Comparison of ENCODE assay signal across 8 cellular contexts in genomic region chr17:37608369-37609169, GRCh38. TPM values are rescaled to one million over a fixed set of nuclear protein-coding genes. Genes with fewer than 3 reads are reported as not detected.
DNase-seq lines count a peak whose midpoint lies in the region; ATAC-seq and TF ChIP-seq lines count a peak whose summit lies in the region.

No MANE protein-coding gene starts in this region.

- H4K20me1 ChIP-seq in BLaER1, result 0 out of 2 replicates have a peak, but pooled peaks cover 14% of the 10 kb centered on the region
- H4K20me1 ChIP-seq in OCI-LY3 (ENCODE audit: insufficient read depth, low read length), result 0 out of 2 replicates have a peak, but pooled peaks cover 1% of the 10 kb centered on the region

- peak; percentile 19 for DNase-seq in GM19238 (ENCODE audit: insufficient read length, low spot score)

- H3K9me3 Mint-ChIP-seq in brain, result peaks cover 3 to 8% (median 7%) of the 10 kb centered on the region in 5 experiments

- H3K4me2 ChIP-seq in BLaER1 (peak overlapping the region; percentile 80), OCI-LY3 (ENCODE audit: low read length) (peak overlapping the region; percentile 86), skeletal muscle satellite cell (ENCODE audit: low read length) (peak overlapping the region; percentile 89)

- TF ChIP-seq CTCF in OCI-LY3 (IDR thresholded peaks at IDR 0.05; ENCODE audit: low read depth, low read length), result no peak
- TF ChIP-seq CTCF in brain (conservative IDR thresholded peaks at IDR 0.05), result no peak

- H3K27me3 Mint-ChIP-seq in brain, result no peaks in the 10 kb centered on the region

- peaks cover 47% of the 10 kb centered on the region for H3K4me1 Mint-ChIP-seq in brain

- H3K27me3 ChIP-seq in BLaER1 (no peaks in the 10 kb centered on the region), OCI-LY3 (ENCODE audit: low read depth, low read length) (no peaks in the 10 kb centered on the region), skeletal muscle satellite cell (ENCODE audit: control insufficient read depth, insufficient read depth, low read length) (no peaks in the 10 kb centered on the region)

- peak overlapping the region; percentile 37; the same call in 1 of the 2 replicates for H2AFZ ChIP-seq in OCI-LY3 (ENCODE audit: low read depth, low read length)

- H3K27ac ChIP-seq in BLaER1, result peak overlapping the region; percentile 97
- peak overlapping the region; percentile 64 for H3K27ac ChIP-seq in OCI-LY3 (ENCODE audit: low read length)

- H3K36me3 ChIP-seq in BLaER1 (peaks cover 36% of the 10 kb centered on the region), OCI-LY3 (replicated peaks; ENCODE audit: low read depth, low read length) (peaks cover 21% of the 10 kb centered on the region), skeletal muscle satellite cell (ENCODE audit: insufficient read depth, low read length) (peaks cover 10% of the 10 kb centered on the region)

- peaks cover 44% of the 10 kb centered on the region for H3K36me3 Mint-ChIP-seq in brain

- H3K27ac Mint-ChIP-seq in brain, result peak overlapping the region; percentile 96 to 99 (median 99)

- ATAC-seq in HG03460 (IDR thresholded peaks at IDR 0.05; ENCODE audit: unreplicated experiment) (peak; percentile 19), GM18519 (IDR thresholded peaks at IDR 0.05; ENCODE audit: low FRiP score, unreplicated experiment) (no peak)

- H3K79me2 ChIP-seq in OCI-LY3 (ENCODE audit: low read length), result peaks cover 54% of the 10 kb centered on the region

- H3K9me3 ChIP-seq in BLaER1, result peaks cover 11% of the 10 kb centered on the region
- no peaks in the 10 kb centered on the region for H3K9me3 ChIP-seq in OCI-LY3 (ENCODE audit: insufficient read depth, low read length)
- H3K9me3 ChIP-seq in iPS-18c (ENCODE audit: control insufficient read depth, insufficient read depth, low read length), result no peaks in the 10 kb centered on the region
- no peaks in the 10 kb centered on the region for H3K9me3 ChIP-seq in skeletal muscle satellite cell (replicated peaks; ENCODE audit: low read length)

- H3K4me1 ChIP-seq in BLaER1 (peaks cover 29% of the 10 kb centered on the region), OCI-LY3 (ENCODE audit: low read length) (peaks cover 24% of the 10 kb centered on the region), skeletal muscle satellite cell (ENCODE audit: control insufficient read depth, insufficient read depth, low read length) (peaks cover 22% of the 10 kb centered on the region)

- H3K4me3 ChIP-seq in BLaER1, result peak overlapping the region; percentile 90
- peak overlapping the region; percentile 90 for H3K4me3 ChIP-seq in OCI-LY3 (ENCODE audit: low read length)
- peak overlapping the region; percentile 97 for H3K4me3 ChIP-seq in iPS-18c (ENCODE audit: insufficient read depth, low read depth, low read length)
- H3K4me3 ChIP-seq in skeletal muscle satellite cell (ENCODE audit: low read length), result peak overlapping the region; percentile 97

- H3K4me3 Mint-ChIP-seq in brain, result peak overlapping the region; percentile 96 to 98 (median 97)

- H3K9ac ChIP-seq in BLaER1 (peak overlapping the region; percentile 96), OCI-LY3 (ENCODE audit: low read length) (peak overlapping the region; percentile 93), skeletal muscle satellite cell (ENCODE audit: low read depth, low read length) (peak overlapping the region; percentile 96)

RNA-seq across cellular contexts. Expression of gene SYNRG, which starts 0.6 kb away (rescaled TPM):
- polyA plus RNA-seq in brain (ENCODE audit: insufficient read depth, low read depth, low replicate concordance), result 37.9 TPM
- total RNA-seq in skeletal muscle satellite cell (2012; rRNA removed), result 9.4 and 13.1 TPM in 2 replicates

RNA-seq across cellular contexts. Expression of gene DDX52, which starts 34.7 kb away (rescaled TPM):
- polyA plus RNA-seq in brain (ENCODE audit: insufficient read depth, low read depth, low replicate concordance), result 10.8 TPM
- 17.9 and 24.3 TPM in 2 replicates for total RNA-seq in skeletal muscle satellite cell (2012; rRNA removed)
